ENCODE assay signal across 26 cellular contexts in genomic region chr4:39802005-39802404, GRCh38.
DNase-seq lines count a peak whose midpoint lies in the region; ATAC-seq, FAIRE-seq and TF ChIP-seq lines count a peak whose summit lies in the region.
"Had no signal": no experiment of that assay in that cellular context is flagged by ENCODE, and none has a peak within 500 bp of the region (broad histone marks: within the 10 kb centered on the region; RNA-seq: fewer than 3 reads in every experiment).

No MANE protein-coding gene starts in this region.

- no peaks in the 10 kb centered on the region for H3K36me3 ChIP-seq in IMR-90 (ENCODE audit: control insufficient read depth, insufficient read depth, low read length)
- no peaks in the 10 kb centered on the region for H3K36me3 ChIP-seq in astrocyte (ENCODE audit: insufficient read depth, low read length)
- no peaks in the 10 kb centered on the region for H3K36me3 ChIP-seq in osteoblast (ENCODE audit: insufficient read depth, low read length)
- H3K36me3 ChIP-seq in mesenchymal stem cell (ENCODE audit: control insufficient read depth in 1 of 2, insufficient read depth in 2 of 2, low read depth in 1 of 2, low read length in 2 of 2), result no peaks in the 10 kb centered on the region
- H3K36me3 ChIP-seq: BE2C; BLaER1 treated with 17β-estradiol and CSF1 and Interleukin-3, amounts not matched to agents 10 nM and 100 nM had no signal

- H2AK5ac ChIP-seq in IMR-90 (ENCODE audit: low read depth, low read length) (no peak overlapping the region), mesenchymal stem cell (ENCODE audit: low read length, severe bottlenecking) (no peak overlapping the region)

- no TSS peak for BruUV-seq in IMR-90 (replicated peaks; lab: Mats Ljungman, UMichigan)

- no peak overlapping the region for H3K4me2 ChIP-seq in IMR-90 (ENCODE audit: low read depth, low read length)
- no peak overlapping the region for H3K4me2 ChIP-seq in astrocyte (ENCODE audit: low read length)
- no peak overlapping the region for H3K4me2 ChIP-seq in osteoblast (ENCODE audit: insufficient read depth, low read length)
- no peak overlapping the region for H3K4me2 ChIP-seq in mesenchymal stem cell (ENCODE audit: low read length, poor library complexity, severe bottlenecking)
- H3K4me2 ChIP-seq: A549; BLaER1 treated with 17β-estradiol and CSF1 and Interleukin-3, amounts not matched to agents 10 nM and 100 nM had no signal

- no peak overlapping the region for H4K8ac ChIP-seq in IMR-90 (ENCODE audit: low read depth in 2 of 2, low read length in 2 of 2)
- H4K8ac ChIP-seq in mesenchymal stem cell (ENCODE audit: low read length), result no peak overlapping the region

- no peaks in the 10 kb centered on the region for H3K4me1 ChIP-seq in IMR-90 (ENCODE audit: control insufficient read depth, insufficient read depth, low read length)
- H3K4me1 ChIP-seq in astrocyte (ENCODE audit: insufficient read depth, low read length), result no peaks in the 10 kb centered on the region
- H3K4me1 ChIP-seq in osteoblast (ENCODE audit: insufficient read depth, low read length), result no peaks in the 10 kb centered on the region
- peaks cover 2% of the 10 kb centered on the region for H3K4me1 ChIP-seq in mesenchymal stem cell (ENCODE audit: control insufficient read depth, insufficient read depth, low read depth, low read length)
- H3K4me1 ChIP-seq: A549; BE2C; BLaER1 treated with 17β-estradiol and CSF1 and Interleukin-3, amounts not matched to agents 10 nM and 100 nM had no signal

- POLR2A ChIA-PET in IMR-90 (lab: Charles Lee; ENCODE audit: unreplicated experiment), result no interaction called here

- H3K4me3 Mint-ChIP-seq in astrocyte (ENCODE audit: unreplicated experiment), result no peak overlapping the region
- H3K4me3 Mint-ChIP-seq: CD4-positive, alpha-beta memory T cell had no signal

- no peaks in the 10 kb centered on the region for H3K9me3 ChIP-seq in IMR-90 (ENCODE audit: control insufficient read depth, insufficient read depth, low read length)
- H3K9me3 ChIP-seq in astrocyte (ENCODE audit: insufficient read depth, low read depth, low read length), result no peaks in the 10 kb centered on the region
- H3K9me3 ChIP-seq in osteoblast (ENCODE audit: low read depth, low read length), result no peaks in the 10 kb centered on the region
- H3K9me3 ChIP-seq in mesenchymal stem cell (ENCODE audit: control insufficient read depth, low read length), result no peaks in the 10 kb centered on the region
- H3K9me3 ChIP-seq: A549; BE2C; BLaER1 treated with 17β-estradiol and CSF1 and Interleukin-3, amounts not matched to agents 10 nM and 100 nM had no signal

- FAIRE-seq in astrocyte (lab: Jason Lieb, UNC) (no peak), GM12891 (lab: Jason Lieb, UNC) (no peak)
- FAIRE-seq: A549, GM12878, GM18507 had no signal

- H3K23ac ChIP-seq in IMR-90 (ENCODE audit: low read depth, low read length) (no peak overlapping the region), mesenchymal stem cell (ENCODE audit: low read length in 2 of 2) (no peak overlapping the region)

- H3K79me1 ChIP-seq in IMR-90 (ENCODE audit: low read depth in 1 of 2, low read length in 2 of 2) (no peaks in the 10 kb centered on the region), mesenchymal stem cell (replicated peaks; ENCODE audit: low read length, poor library complexity, severe bottlenecking) (no peaks in the 10 kb centered on the region)

- H3K27me3 ChIP-seq in IMR-90 (ENCODE audit: control insufficient read depth, insufficient read depth, low read length) (no peaks in the 10 kb centered on the region), astrocyte (ENCODE audit: insufficient read depth, low read length) (no peaks in the 10 kb centered on the region), osteoblast (ENCODE audit: insufficient read depth, low read length) (no peaks in the 10 kb centered on the region), mesenchymal stem cell (ENCODE audit: control insufficient read depth in 1 of 2, insufficient read depth in 1 of 2, low read length in 2 of 2) (no peaks in the 10 kb centered on the region)
- H3K27me3 ChIP-seq: BE2C; BLaER1 treated with 17β-estradiol and CSF1 and Interleukin-3, amounts not matched to agents 10 nM and 100 nM had no signal

- H2BK5ac ChIP-seq in IMR-90 (ENCODE audit: low read depth, low read length, poor library complexity, severe bottlenecking) (no peak overlapping the region), mesenchymal stem cell (ENCODE audit: low read depth, low read length, poor library complexity, severe bottlenecking) (no peak overlapping the region)

- H3K79me2 ChIP-seq in astrocyte (ENCODE audit: insufficient read depth, low read length), result no peaks in the 10 kb centered on the region
- H3K79me2 ChIP-seq in osteoblast (ENCODE audit: insufficient read depth, low read length), result no peaks in the 10 kb centered on the region

- H3K27me3 Mint-ChIP-seq in astrocyte (ENCODE audit: low read depth, unreplicated experiment), result no peaks in the 10 kb centered on the region

- H3K9ac ChIP-seq in IMR-90 (ENCODE audit: low read depth, low read length) (no peak overlapping the region), astrocyte (ENCODE audit: low read length) (no peak overlapping the region), mesenchymal stem cell (ENCODE audit: low read length) (no peak overlapping the region)
- H3K9ac ChIP-seq: BLaER1 treated with 17β-estradiol and CSF1 and Interleukin-3, amounts not matched to agents 10 nM and 100 nM had no signal

- H3K9me3 Mint-ChIP-seq in astrocyte (ENCODE audit: unreplicated experiment), result peaks cover 1% of the 10 kb centered on the region

- H3K18ac ChIP-seq in IMR-90 (ENCODE audit: low read depth, low read length) (no peak overlapping the region), mesenchymal stem cell (ENCODE audit: low read depth in 1 of 2, low read length in 2 of 2) (no peak overlapping the region)

- no peaks in the 10 kb centered on the region for H4K20me1 ChIP-seq in IMR-90 (ENCODE audit: insufficient read depth, low read length)
- no peaks in the 10 kb centered on the region for H4K20me1 ChIP-seq in astrocyte (ENCODE audit: insufficient read depth, low read length)
- no peaks in the 10 kb centered on the region for H4K20me1 ChIP-seq in osteoblast (ENCODE audit: insufficient read depth, low read length)
- H4K20me1 ChIP-seq: BLaER1 treated with 17β-estradiol and CSF1 and Interleukin-3, amounts not matched to agents 10 nM and 100 nM had no signal

- ATAC-seq in IMR-90 (ENCODE audit: low read depth), result no peak
- ATAC-seq: A549, GM12878 had no signal

- no peak overlapping the region for H2BK120ac ChIP-seq in IMR-90 (ENCODE audit: low read depth, low read length)
- H2BK120ac ChIP-seq in mesenchymal stem cell (ENCODE audit: low read depth, low read length), result no peak overlapping the region

- H3K27ac ChIP-seq in IMR-90 (ENCODE audit: insufficient read depth, low read length), result no peak overlapping the region
- H3K27ac ChIP-seq in astrocyte (ENCODE audit: low read depth, low read length), result no peak overlapping the region
- H3K27ac ChIP-seq in osteoblast (ENCODE audit: low read depth, low read length), result no peak overlapping the region
- no peak overlapping the region for H3K27ac ChIP-seq in mesenchymal stem cell (ENCODE audit: low read length, poor library complexity, severe bottlenecking)
- H3K27ac ChIP-seq: A549; BLaER1 treated with 17β-estradiol and CSF1 and Interleukin-3, amounts not matched to agents 10 nM and 100 nM had no signal

- no peak overlapping the region for H3K56ac ChIP-seq in IMR-90 (ENCODE audit: extremely low read depth, insufficient read depth, low read length)

- intact Hi-C loops in IMR-90 (cut with micrococcal nuclease), result no loop called here

- H4K5ac ChIP-seq in IMR-90 (ENCODE audit: low read depth, low read length), result no peak overlapping the region

- CTCF ChIA-PET in IMR-90 (lab: Yijun Ruan, JAX), result no interaction called here

- H3K4me1 Mint-ChIP-seq in astrocyte (ENCODE audit: low read depth, unreplicated experiment), result no peaks in the 10 kb centered on the region
- H3K4me1 Mint-ChIP-seq: CD4-positive, alpha-beta memory T cell had no signal

- H2BK12ac ChIP-seq in mesenchymal stem cell (ENCODE audit: low read length in 2 of 2), result no peak overlapping the region

- peak overlapping the region; percentile 5 for H2AK9ac ChIP-seq in IMR-90 (replicated peaks; ENCODE audit: low read depth, low read length, poor library complexity)

- dilution Hi-C loops in IMR-90 (cut with HindIII; ENCODE audit: low sequenced_read_pairs, unreplicated experiment), result no loop called here

- H2BK15ac ChIP-seq in IMR-90 (ENCODE audit: low read depth, low read length) (no peak overlapping the region), mesenchymal stem cell (ENCODE audit: low read depth, poor library complexity, severe bottlenecking) (no peak overlapping the region)

- 83% methylated on average over 3 of the region's 4 CpGs; no CpG with 5 or more reads in 1 of the 2 experiments for WGBS in IMR-90 (ENCODE audit: extremely low coverage in 2 of 2, insufficient read length in 1 of 2), 2 experiments
- WGBS in mesenchymal stem cell, result 91% methylated on average over 4 of the region's 4 CpGs

- TF ChIP-seq POLR2A in IMR-90 (IDR thresholded peaks at IDR 0.05; ENCODE audit: low read depth, low read length), result no peak
- TF ChIP-seq POLR2A in GM12891 (IDR thresholded peaks at IDR 0.05; ENCODE audit: low read depth, low read length), result no peak

- no peak for TF ChIP-seq RAD21 in IMR-90 (IDR thresholded peaks at IDR 0.05; ENCODE audit: low read length)

- no peak overlapping the region; the same call in 1 of the 2 replicates for H3K14ac ChIP-seq in IMR-90 (replicated peaks; ENCODE audit: low read depth, low read length)
- no peak overlapping the region for H3K14ac ChIP-seq in mesenchymal stem cell (ENCODE audit: low read length in 2 of 2)

- H2BK20ac ChIP-seq in IMR-90 (ENCODE audit: low read depth, low read length), result no peak overlapping the region

- H3K27ac Mint-ChIP-seq in astrocyte (ENCODE audit: unreplicated experiment), result peak overlapping the region; percentile 16
- H3K27ac Mint-ChIP-seq: CD4-positive, alpha-beta memory T cell had no signal

- TF ChIP-seq CTCF in IMR-90 (conservative IDR thresholded peaks at IDR 0.05; ENCODE audit: low read depth, low read length) (no peak), astrocyte (IDR thresholded peaks at IDR 0.05; ENCODE audit: insufficient read depth, low read depth, low read length) (no peak), osteoblast (IDR thresholded peaks at IDR 0.05; ENCODE audit: extremely low read depth, low read depth, low read length) (no peak)

- H4K91ac ChIP-seq in IMR-90 (ENCODE audit: insufficient read depth, low read depth, low read length) (no peak overlapping the region), mesenchymal stem cell (ENCODE audit: low read length) (no peak overlapping the region)

- DNase-seq in EH (ENCODE audit: low read depth) (peak; percentile 23), IMR-90 (no peak), astrocyte (ENCODE audit: low read depth) (no peak), mesenteric fat pad (ENCODE audit: low spot score) (peak; percentile 18), osteoblast (ENCODE audit: insufficient read length, low spot score, missing footprints) (no peak), C1 segment of cervical spinal cord (lab: John Stamatoyannopoulos, UW) (no peak), mesenchymal stem cell (no peak), GM12891 (ENCODE audit: insufficient read length, low spot score) (no peak)
- DNase-seq: 8988T; ACHN; AML-193; BE2C; Calu3; CD4-positive, alpha-beta memory T cell; COR-L47; DMS153; DND-41; EL; GDM1; GOT3; H7; HCEC 1CT had no signal

- no peak overlapping the region for H3K4ac ChIP-seq in IMR-90 (ENCODE audit: low read depth, low read length)
- H3K4ac ChIP-seq in mesenchymal stem cell (ENCODE audit: low read depth in 1 of 2, low read length in 2 of 2), result no peak overlapping the region

- H2AFZ ChIP-seq in IMR-90 (replicated peaks; ENCODE audit: low read length, poor library complexity), result no peak overlapping the region
- H2AFZ ChIP-seq in astrocyte (ENCODE audit: low read depth, low read length), result no peak overlapping the region
- H2AFZ ChIP-seq in osteoblast (ENCODE audit: low read length), result no peak overlapping the region
- H2AFZ ChIP-seq in mesenchymal stem cell (ENCODE audit: low read depth, low read length), result no peak overlapping the region

- no peaks in the 10 kb centered on the region for H3K9me1 ChIP-seq in IMR-90 (ENCODE audit: insufficient read depth, low read length)

- H3K36me3 Mint-ChIP-seq in astrocyte (ENCODE audit: low read depth, unreplicated experiment), result no peaks in the 10 kb centered on the region
- H3K36me3 Mint-ChIP-seq: CD4-positive, alpha-beta memory T cell had no signal

- no peak overlapping the region for H3K4me3 ChIP-seq in IMR-90 (ENCODE audit: insufficient read depth, low read depth, low read length)
- no peak overlapping the region for H3K4me3 ChIP-seq in astrocyte (ENCODE audit: insufficient read depth, low read depth, low read length)
- H3K4me3 ChIP-seq in osteoblast (ENCODE audit: insufficient read depth, low read length), result no peak overlapping the region
- H3K4me3 ChIP-seq in mesenchymal stem cell (ENCODE audit: insufficient read depth in 1 of 2, low read depth in 1 of 2, low read length in 2 of 2), result no peak overlapping the region
- H3K4me3 ChIP-seq: A549; BLaER1 treated with 17β-estradiol and CSF1 and Interleukin-3, amounts not matched to agents 10 nM and 100 nM; GM12878 had no signal

- in situ Hi-C loops in IMR-90 (cut with MboI; ENCODE audit: low sequenced_read_pairs), result no loop called here

Comparison
In these comparisons a context has a peak if more than half of its experiments do, and no peak if none do; other contexts are left out.
1. DNase-seq: peak in EH (single experiment) and mesenteric fat pad (single experiment); none in IMR-90 (single experiment), astrocyte (single experiment), osteoblast (single experiment), C1 segment of cervical spinal cord (0 of 14), mesenchymal stem cell (single experiment) and GM12891 (single experiment).